ENCODE assay signal across 15 cellular contexts in the genomic region with DNA sequence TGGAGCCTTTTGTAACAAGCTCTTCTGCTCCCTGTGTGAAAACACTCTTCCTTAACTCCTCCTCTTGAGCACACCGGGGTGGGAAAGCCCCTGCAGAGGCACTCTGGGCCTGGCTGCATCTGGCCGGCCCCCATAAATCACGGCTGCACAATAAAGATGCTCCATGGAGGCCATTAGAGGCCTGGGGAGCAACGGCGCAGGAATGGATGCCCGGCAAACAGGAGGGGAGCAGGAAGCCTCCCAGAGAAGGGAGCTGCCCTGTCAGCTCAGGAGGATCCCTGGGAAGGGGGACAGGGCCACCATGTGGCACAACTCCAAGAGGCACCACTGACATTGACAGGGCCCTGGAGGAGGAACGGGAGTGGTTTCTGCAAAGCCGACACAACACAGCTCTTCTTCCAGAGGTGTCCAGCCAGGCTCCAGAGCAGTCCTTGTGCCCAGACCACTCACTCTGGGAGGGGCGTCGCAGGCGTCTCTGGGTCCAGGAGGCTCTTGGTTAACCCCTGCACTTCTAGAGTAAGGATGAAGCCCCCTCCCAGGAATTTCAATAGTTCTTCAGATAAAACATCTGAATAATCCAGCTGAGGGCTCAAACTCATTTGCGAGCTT.
A peak's percentile ranks its signal among the peaks of the same experiment; 100 is the strongest.
DNase-seq lines count a peak whose midpoint lies in the region; ATAC-seq lines count a peak whose summit lies in the region.
"Had no signal": no experiment of that assay in that cellular context is flagged by ENCODE, and none has a peak within 500 bp of the region (broad histone marks: within the 10 kb centered on the region; RNA-seq: fewer than 3 reads in every experiment).

No MANE protein-coding gene starts in this region.

- no peaks in the 10 kb centered on the region for H3K36me3 ChIP-seq in iPS DF 6.9 (ENCODE audit: control insufficient read depth, insufficient read depth, low read length)
- H3K36me3 ChIP-seq: cardiac muscle cell, gastrocnemius medialis had no signal

- no CpG with 5 or more reads among the region's 12 CpGs for WGBS in iPS DF 6.9 (ENCODE audit: insufficient coverage, insufficient read length)

- no peaks in the 10 kb centered on the region for H3K4me1 ChIP-seq in iPS DF 6.9 (ENCODE audit: control insufficient read depth, insufficient read depth, low read length)
- H3K4me1 ChIP-seq: gastrocnemius medialis had no signal

- DNase-seq in DMS153 (lab: John Stamatoyannopoulos, UW) (peak; percentile 57), NCI-H1417 (lab: John Stamatoyannopoulos, UW) (peak; percentile 89 to 97 (median 95)), NCI-H69 (lab: John Stamatoyannopoulos, UW) (peak; percentile 91), iPS DF 6.9 (ENCODE audit: low read depth, low spot score) (peak; percentile 31), cerebellar cortex (ENCODE audit: low spot score) (no peak)
- DNase-seq in activated CD4-positive, alpha-beta T cell treated with anti-CD3 and anti-CD28 coated beads, Interleukin-2, amount 50 U/mL, for 4 hours = no peak
- DNase-seq in activated CD4-positive, CD25-positive, alpha-beta regulatory T cell treated with anti-CD3 and anti-CD28 coated beads, Interleukin-2, amount 50 U/mL, for 72 hours = no peak
- DNase-seq: activated naive CD4-positive, alpha-beta T cell treated with anti-CD3 and anti-CD28 coated beads, Interleukin-2, amount 50 U/mL, for 16 hours; effector memory CD4-positive, alpha-beta T cell; gastrocnemius medialis; stimulated activated CD4-positive, alpha-beta T cell treated with anti-CD3 and anti-CD28 coated beads, Interleukin-4, amount 100 ng/mL, for 1 hour; trophoblast cell had no signal

- no peak overlapping the region for H3K27ac ChIP-seq in iPS DF 6.9 (ENCODE audit: low read length)
- H3K27ac ChIP-seq: cardiac muscle cell, gastrocnemius medialis, SK-N-MC had no signal

- H3K4me3 ChIP-seq in iPS DF 6.9 (ENCODE audit: low read length) = no peak overlapping the region
- H3K4me3 ChIP-seq: cardiac muscle cell, gastrocnemius medialis, SK-N-MC had no signal

- H3K27me3 ChIP-seq in iPS DF 6.9 (ENCODE audit: control insufficient read depth, insufficient read depth, low read length) = no peaks in the 10 kb centered on the region

- H3K9me3 ChIP-seq in iPS DF 6.9 (ENCODE audit: control insufficient read depth, insufficient read depth, low read length) = no peaks in the 10 kb centered on the region
- H3K9me3 ChIP-seq: gastrocnemius medialis had no signal

- no peak for ATAC-seq in HG02678 (IDR thresholded peaks at IDR 0.05; ENCODE audit: unreplicated experiment)
- ATAC-seq: gastrocnemius medialis had no signal

Comparison
In these comparisons a context has a peak if more than half of its experiments do, and no peak if none do; other contexts are left out.
1. DNase-seq: peak in DMS153 (single experiment), NCI-H1417 (3 of 3), NCI-H69 (single experiment) and iPS DF 6.9 (single experiment); none in activated CD4-positive, alpha-beta T cell treated with anti-CD3 and anti-CD28 coated beads, Interleukin-2, amount 50 U/mL, for 4 hours (0 of 2), cerebellar cortex (single experiment) and activated CD4-positive, CD25-positive, alpha-beta regulatory T cell treated with anti-CD3 and anti-CD28 coated beads, Interleukin-2, amount 50 U/mL, for 72 hours (single experiment).